In the genomic region with DNA sequence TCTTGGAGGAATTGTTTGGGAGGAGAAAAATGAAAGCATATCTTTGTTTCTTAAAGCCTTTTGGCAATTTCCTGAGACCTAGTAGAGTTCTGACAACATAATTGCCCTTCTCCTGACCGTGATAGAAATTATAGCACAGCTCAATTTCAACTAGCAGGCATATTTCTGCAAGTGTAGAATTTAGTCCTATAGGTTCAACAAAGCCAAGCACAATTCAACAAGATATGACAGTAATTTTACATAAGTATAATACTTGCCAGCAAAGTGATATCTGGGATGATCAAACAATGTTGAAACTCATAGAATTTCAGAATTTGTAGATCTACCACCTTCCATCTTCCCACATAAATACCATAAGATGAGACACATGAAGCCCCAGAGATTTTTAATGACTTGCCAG, we compare ENCODE assay signal across 20 cellular contexts.
DNase-seq lines count a peak whose midpoint lies in the region; ATAC-seq, FAIRE-seq and TF ChIP-seq lines count a peak whose summit lies in the region.
"Had no signal": no experiment of that assay in that cellular context is flagged by ENCODE, and none has a peak within 500 bp of the region (broad histone marks: within the 10 kb centered on the region; RNA-seq: fewer than 3 reads in every experiment).

No MANE protein-coding gene starts in this region.

- H3K36me3 ChIP-seq in neural cell (ENCODE audit: insufficient read depth, low read length), result no peaks in the 10 kb centered on the region
- H3K36me3 ChIP-seq: BLaER1 treated with 17β-estradiol and CSF1 and Interleukin-3, amounts not matched to agents 10 nM and 100 nM had no signal

- H3F3A ChIP-seq in neural cell (ENCODE audit: insufficient read depth, low read length, poor library complexity, severe bottlenecking), result no peaks in the 10 kb centered on the region

- H3K4me1 ChIP-seq in A549, result no peaks in the 10 kb centered on the region
- H3K4me1 ChIP-seq: Caco-2 had no signal

- no peaks in the 10 kb centered on the region for H3K27me3 ChIP-seq in neural cell (ENCODE audit: insufficient read depth, low read depth, low read length)
- H3K27me3 ChIP-seq: BLaER1 treated with 17β-estradiol and CSF1 and Interleukin-3, amounts not matched to agents 10 nM and 100 nM had no signal

- no peaks in the 10 kb centered on the region for H3K79me2 ChIP-seq in neural cell (replicated peaks; ENCODE audit: insufficient read depth, low read length)

- no peak for ATAC-seq in A549
- ATAC-seq: CD8-positive, alpha-beta T cell had no signal

- H4K20me1 ChIP-seq in neural cell (ENCODE audit: insufficient read depth), result no peaks in the 10 kb centered on the region
- H4K20me1 ChIP-seq: BLaER1 treated with 17β-estradiol and CSF1 and Interleukin-3, amounts not matched to agents 10 nM and 100 nM had no signal

- WGBS in A549 (ENCODE audit: missing lambda C conversion rate), result 2% methylated on average over 1 of the region's 1 CpG

- H3K9me3 ChIP-seq in A549, result no peaks in the 10 kb centered on the region
- no peaks in the 10 kb centered on the region for H3K9me3 ChIP-seq in neural cell (ENCODE audit: low read length)
- H3K9me3 ChIP-seq: BLaER1 treated with 17β-estradiol and CSF1 and Interleukin-3, amounts not matched to agents 10 nM and 100 nM; Caco-2 had no signal

- H3K27ac ChIP-seq in A549, result no peak overlapping the region
- H3K27ac ChIP-seq in neural cell (ENCODE audit: low read length), result peak overlapping the region; percentile 13
- H3K27ac ChIP-seq: BLaER1 treated with 17β-estradiol and CSF1 and Interleukin-3, amounts not matched to agents 10 nM and 100 nM; C4-2B had no signal

- DNase-seq in A549 (ENCODE audit: low read depth in 1 of 2, low spot score in 1 of 2) (no peak), NCI-H69 (lab: John Stamatoyannopoulos, UW) (peak; percentile 38), NCI-H1436 treated with DMSO at 0.1 percent for 48 hours (lab: John Stamatoyannopoulos, UW) (no peak), RKO (ENCODE audit: low spot score) (no peak)
- DNase-seq: 8988T; AML-193; Caco-2; Calu3; CD4-positive, alpha-beta T cell; CD8-positive, alpha-beta T cell; DMS79 treated with DMSO at 0.1 percent for 48 hours; GF-D8 had no signal

- no peak overlapping the region for H2AFZ ChIP-seq in neural cell (ENCODE audit: low read depth, low read length)

- TF ChIP-seq EP300 in A549 (IDR thresholded peaks at IDR 0.05) (no peak), neural cell (conservative IDR thresholded peaks at IDR 0.05; ENCODE audit: poor library complexity, severe bottlenecking) (peak; percentile 76)

- no peaks in the 10 kb centered on the region for H3K9me2 ChIP-seq in neural cell (ENCODE audit: insufficient read depth, low read length)

- POLR2A ChIA-PET in A549 (lab: Yijun Ruan, JAX), result no interaction called here

- TF ChIP-seq POLR2A in A549 (IDR thresholded peaks at IDR 0.05; ENCODE audit: low read length), result no peak

- CTCF ChIA-PET in A549 (lab: Yijun Ruan, JAX), result no interaction called here

- no peak for TF ChIP-seq CTCF in A549 (IDR thresholded peaks at IDR 0.05)
- TF ChIP-seq CTCF in neural cell (IDR thresholded peaks at IDR 0.05; ENCODE audit: poor library complexity, severe bottlenecking), result no peak

- H3K4me2 ChIP-seq in A549 (no peak overlapping the region), neural cell (ENCODE audit: low read length) (no peak overlapping the region)
- H3K4me2 ChIP-seq: BLaER1 treated with 17β-estradiol and CSF1 and Interleukin-3, amounts not matched to agents 10 nM and 100 nM had no signal

- FAIRE-seq in A549 (lab: Jason Lieb, UNC), result peak; percentile 56
- FAIRE-seq: A204.1, D721Med, G401.6, GM12891, GM19239 had no signal

- TF ChIP-seq RAD21 in A549 (conservative IDR thresholded peaks at IDR 0.05 in 1 of 2, IDR thresholded peaks at IDR 0.05 in 1 of 2), result no peak
- TF ChIP-seq RAD21 in neural cell (conservative IDR thresholded peaks at IDR 0.05), result no peak

- no peak overlapping the region for H3K9ac ChIP-seq in neural cell (ENCODE audit: low read length)
- H3K9ac ChIP-seq: BLaER1 treated with 17β-estradiol and CSF1 and Interleukin-3, amounts not matched to agents 10 nM and 100 nM had no signal

- H3K4me3 ChIP-seq in A549, result no peak overlapping the region
- H3K4me3 ChIP-seq in neural cell (ENCODE audit: low read length), result peak overlapping the region; percentile 10
- H3K4me3 ChIP-seq: BLaER1 treated with 17β-estradiol and CSF1 and Interleukin-3, amounts not matched to agents 10 nM and 100 nM had no signal

TF ChIP-seq in A549, 52 proteins besides CTCF, POLR2A, EP300 and RAD21:
- TF ChIP-seq KDM5A (IDR thresholded peaks at IDR 0.05), result no peak

TF ChIP-seq in neural cell, 6 proteins besides CTCF, POLR2A, EP300 and RAD21:
- TF ChIP-seq SMC3 (conservative IDR thresholded peaks at IDR 0.05; ENCODE audit: poor library complexity) (no peak), POLR2AphosphoS5 (IDR thresholded peaks at IDR 0.05) (peak; percentile 54)
